ENCODE assay signal across 8 cellular contexts in the genomic region with DNA sequence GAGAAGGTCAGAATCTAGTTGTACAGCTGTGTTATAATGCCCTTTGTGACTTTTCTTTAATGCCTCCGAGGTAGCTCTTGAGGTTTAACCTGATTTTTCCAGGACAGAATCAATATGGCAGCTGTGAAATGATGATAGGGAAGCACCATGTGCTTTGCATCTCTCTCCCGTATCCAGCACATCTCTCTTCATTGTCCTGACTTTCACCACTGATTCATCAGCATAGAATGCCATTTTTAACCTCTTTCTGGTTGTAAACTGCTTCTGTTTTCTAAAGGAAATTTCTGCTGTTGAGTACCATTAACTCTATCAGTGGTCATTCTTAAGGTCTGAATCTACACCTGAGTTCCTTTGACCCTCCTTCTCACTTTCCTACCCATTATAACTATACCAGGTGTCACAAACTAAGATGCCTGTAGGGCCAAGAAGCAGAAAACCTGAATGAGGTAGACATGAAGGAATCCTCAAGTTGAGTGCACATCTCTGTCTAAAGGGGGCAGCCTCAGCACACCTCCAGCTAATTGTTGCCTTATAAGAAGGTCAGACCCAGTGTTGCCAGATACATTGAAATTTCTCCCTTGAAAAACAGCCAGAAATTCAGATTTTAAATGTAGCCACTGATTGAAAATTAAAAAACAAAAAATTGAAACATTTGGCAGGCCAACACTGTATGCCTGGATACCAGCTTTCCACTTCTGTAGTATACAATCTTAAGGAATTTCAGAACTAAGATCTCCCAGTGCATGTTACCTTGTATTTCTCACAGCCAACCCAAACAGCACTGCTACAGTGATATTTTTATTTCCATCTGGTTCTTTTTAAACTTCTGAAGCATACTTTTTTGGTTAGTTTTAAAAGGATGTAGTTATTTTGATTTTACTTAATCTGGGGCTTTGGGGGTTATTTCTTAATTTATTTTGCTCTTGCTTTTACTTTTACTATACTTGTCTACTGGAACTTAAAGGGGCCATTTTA. TPM values are rescaled to one million over a fixed set of nuclear protein-coding genes. Genes with fewer than 3 reads are reported as not detected.
DNase-seq lines count a peak whose midpoint lies in the region; ATAC-seq and TF ChIP-seq lines count a peak whose summit lies in the region.

No MANE protein-coding gene starts in this region.

- H3K4me2 ChIP-seq in OCI-LY7 (ENCODE audit: low read length), result no peak overlapping the region

- H2AFZ ChIP-seq in OCI-LY7 (ENCODE audit: low read length), result no peak overlapping the region

- no TSS peak for BruUV-seq in OCI-LY7 (replicated peaks; lab: Mats Ljungman, UMichigan)

- DNase-seq in AML-193 (lab: John Stamatoyannopoulos, UW) (peak; percentile 7 to 31), OCI-LY7 (ENCODE audit: low spot score) (peak; percentile 4), fibroblast of peridontal ligament (ENCODE audit: extremely low read depth) (peak; percentile 54), sciatic nerve (ENCODE audit: low spot score) (no peak), ecto neural progenitor cell (ENCODE audit: low spot score) (no peak)
- no peak for DNase-seq in central memory CD4-positive, alpha-beta T cell

- no peak overlapping the region for H3K27ac ChIP-seq in OCI-LY7 (ENCODE audit: low read depth, low read length, poor library complexity, severe bottlenecking)

- POLR2A ChIA-PET in OCI-LY7 (lab: Charles Lee), result no interaction called here

- H3K4me3 ChIP-seq in OCI-LY7 (ENCODE audit: low read depth, low read length, poor library complexity, severe bottlenecking), result no peak overlapping the region

- H3K9me2 ChIP-seq in OCI-LY7 (ENCODE audit: insufficient read depth, low read length), result no peaks in the 10 kb centered on the region

- TF ChIP-seq CTCF in OCI-LY7 (conservative IDR thresholded peaks at IDR 0.05; ENCODE audit: low read length), result peak; percentile 66

- H3K36me3 ChIP-seq in OCI-LY7 (ENCODE audit: insufficient read depth, low read length), result no peaks in the 10 kb centered on the region

- CTCF ChIA-PET in OCI-LY7 (lab: Charles Lee; ENCODE audit: unreplicated experiment), result interaction anchor here (0.5 kb wide), 1 partner anchor 225 kb away, joined by 3 read pairs; no protein-coding TSS in a partner anchor

- no peaks in the 10 kb centered on the region for H4K20me1 ChIP-seq in OCI-LY7 (ENCODE audit: insufficient read depth, low read length)

- H3K4me1 ChIP-seq in OCI-LY7 (ENCODE audit: insufficient read depth, low read length, poor library complexity, severe bottlenecking), result no peaks in the 10 kb centered on the region

- peak; percentile 66 for ATAC-seq in GM18867 (IDR thresholded peaks at IDR 0.05; ENCODE audit: unreplicated experiment)
- ATAC-seq in sciatic nerve, result no peak
- ATAC-seq in HG03159 (IDR thresholded peaks at IDR 0.05; ENCODE audit: unreplicated experiment), result no peak

- H3K9me3 ChIP-seq in OCI-LY7 (ENCODE audit: low read length), result no peaks in the 10 kb centered on the region

- intact Hi-C loops in OCI-LY7 (cut with micrococcal nuclease; ENCODE audit: unreplicated experiment) (no loop called here), sciatic nerve (cut with DNase I) (no loop called here)

- H3K79me2 ChIP-seq in OCI-LY7 (ENCODE audit: insufficient read depth, low read depth, low read length), result no peaks in the 10 kb centered on the region

RNA-seq across cellular contexts. Expression of a gene that starts 35.8 kb away (rescaled TPM):
- not detected in 2 replicates for total RNA-seq in OCI-LY7 (2014; rRNA removed; shearing (Covaris generic))
- total RNA-seq in OCI-LY7 (2022) (not detected in 2 replicates), sciatic nerve (not detected)

Comparison
In these comparisons a context has a peak if more than half of its experiments do, and no peak if none do; other contexts are left out.
1. DNase-seq: peak in AML-193 (2 of 2), OCI-LY7 (single experiment) and fibroblast of peridontal ligament (single experiment); none in sciatic nerve (single experiment), ecto neural progenitor cell (single experiment) and central memory CD4-positive, alpha-beta T cell (single experiment).